ENCODE assay signal across 31 cellular contexts in genomic region chr3:60140160-60140559, GRCh38.
"Had no signal": no experiment of that assay in that cellular context is flagged by ENCODE, and none has a peak within 500 bp of the region (broad histone marks: within the 10 kb centered on the region; RNA-seq: fewer than 3 reads in every experiment).

No MANE protein-coding gene starts in this region.

- H3K4me1 Mint-ChIP-seq: activated B cell treated with CpG ODN at 0.5 μM for 24 hours; activated naive CD4-positive, alpha-beta T cell treated with anti-CD3 and anti-CD28 coated beads, Interleukin-2, amount 50 U/mL, for 24 hours; central memory CD8-positive, alpha-beta T cell had no signal

- H3K36me3 Mint-ChIP-seq: activated naive CD4-positive, alpha-beta T cell treated with anti-CD3 and anti-CD28 coated beads, Interleukin-2, amount 50 U/mL, for 24 hours had no signal

- H3K9me3 Mint-ChIP-seq: activated B cell treated with CpG ODN at 0.5 μM for 24 hours; activated naive CD4-positive, alpha-beta T cell treated with anti-CD3 and anti-CD28 coated beads, Interleukin-2, amount 50 U/mL, for 24 hours; activated T-cell treated with anti-CD3 and anti-CD28 coated beads, Interleukin-2, amount 50 U/mL, for 4 hours; activated T-helper 1 cell treated with anti-CD3 and anti-CD28 coated beads, Interleukin-12 subunit alpha, Interleukin-12 subunit beta, Interleukin-2, Interleukin-4 antibody, amounts not matched to agents 30 ng/mL and 10 ng/mL and 1 ng/mL, durations not matched to agents 14 hours and 24 hours and 36 hours; central memory CD8-positive, alpha-beta T cell had no signal

- H3K27ac Mint-ChIP-seq: activated B cell treated with CpG ODN at 0.5 μM for 24 hours; activated CD4-positive, alpha-beta T cell treated with anti-CD3 and anti-CD28 coated beads, Interleukin-2, amount 10 ng/mL, durations not matched to agents 7 days and 5 days; activated naive CD4-positive, alpha-beta T cell treated with anti-CD3 and anti-CD28 coated beads, Interleukin-2, amount 50 U/mL, for 24 hours; activated T-helper 1 cell treated with anti-CD3 and anti-CD28 coated beads, Interleukin-12 subunit alpha, Interleukin-12 subunit beta, Interleukin-2, Interleukin-4 antibody, amounts not matched to agents 30 ng/mL and 10 ng/mL and 1 ng/mL, durations not matched to agents 14 hours and 24 hours and 36 hours had no signal

- DNase-seq: activated B cell treated with CpG ODN at 0.5 μM for 24 hours; activated CD4-positive, alpha-beta T cell treated with anti-CD3 and anti-CD28 coated beads, Interleukin-2, amount 10 ng/mL, durations not matched to agents 7 days and 5 days; activated CD4-positive, CD25-positive, alpha-beta regulatory T cell treated with anti-CD3 and anti-CD28 coated beads, Interleukin-2, amount 50 U/mL, for 72 hours; activated CD8-positive, alpha-beta memory T cell treated with anti-CD3 and anti-CD28 coated beads, Interleukin-2, amount 50 U/mL, for 4 hours; activated gamma-delta T cell treated with Interleukin-2 at 50 U/mL for 16 hours; activated T-cell treated with anti-CD3 and anti-CD28 coated beads for 4 hours; activated T-cell treated with anti-CD3 and anti-CD28 coated beads, Interleukin-2, amount 50 U/mL, for 4 hours; amniotic stem cell; aorta; Kasumi-1; KG1; MG63; NCI-H1048; NCI-H1105 treated with DMSO at 0.1 percent for 48 hours; NCI-H1436; NCI-H1694 treated with DMSO at 0.1 percent for 48 hours; NCI-H2029; NCI-H345; NCI-H524 treated with DMSO at 0.1 percent for 48 hours; PC-3; Peyer's patch; RPMI8226; SHP77 treated with DMSO at 0.1 percent for 48 hours; SW 1271; T-helper 1 cell; T-helper 2 cell; T-helper 9 cell had no signal

- H3K4me3 Mint-ChIP-seq: activated B cell treated with CpG ODN at 0.5 μM for 24 hours; activated CD4-positive, alpha-beta T cell treated with anti-CD3 and anti-CD28 coated beads, Interleukin-2, amount 10 ng/mL, durations not matched to agents 7 days and 5 days; activated naive CD4-positive, alpha-beta T cell treated with anti-CD3 and anti-CD28 coated beads, Interleukin-2, amount 50 U/mL, for 24 hours; activated T-cell treated with anti-CD3 and anti-CD28 coated beads, Interleukin-2, amount 50 U/mL, for 4 hours; activated T-helper 1 cell treated with anti-CD3 and anti-CD28 coated beads, Interleukin-12 subunit alpha, Interleukin-12 subunit beta, Interleukin-2, Interleukin-4 antibody, amounts not matched to agents 30 ng/mL and 10 ng/mL and 1 ng/mL, durations not matched to agents 14 hours and 24 hours and 36 hours; central memory CD8-positive, alpha-beta T cell had no signal

- H3K27me3 Mint-ChIP-seq: activated B cell treated with CpG ODN at 0.5 μM for 24 hours; activated CD4-positive, alpha-beta T cell treated with anti-CD3 and anti-CD28 coated beads, Interleukin-2, amount 10 ng/mL, durations not matched to agents 7 days and 5 days; activated naive CD4-positive, alpha-beta T cell treated with anti-CD3 and anti-CD28 coated beads, Interleukin-2, amount 50 U/mL, for 24 hours; central memory CD8-positive, alpha-beta T cell had no signal

- ATAC-seq: activated T-cell treated with anti-CD3 and anti-CD28 coated beads, Interleukin-2, amount 50 U/mL, for 4 hours; PC-3; SK-N-SH treated with all-trans-retinoic acid at 6 μM for 48 hours had no signal
